Comparison of ENCODE assay signal across 39 cellular contexts in genomic region chr11:31598454-31598853, GRCh38.
"Had no signal": no experiment of that assay in that cellular context is flagged by ENCODE, and none has a peak within 500 bp of the region (broad histone marks: within the 10 kb centered on the region; RNA-seq: fewer than 3 reads in every experiment).

No MANE protein-coding gene starts in this region.

- H3K27me3 Mint-ChIP-seq: activated naive CD4-positive, alpha-beta T cell treated with anti-CD3 and anti-CD28 coated beads, Interleukin-2, amount 10 ng/mL, durations not matched to agents 7 days and 5 days; activated naive CD4-positive, alpha-beta T cell treated with anti-CD3 and anti-CD28 coated beads, Interleukin-2, amount 50 U/mL, for 24 hours; activated naive CD8-positive, alpha-beta T cell; activated naive CD8-positive, alpha-beta T cell treated with anti-CD3 and anti-CD28 coated beads for 36 hours; activated naive CD8-positive, alpha-beta T cell treated with anti-CD3 and anti-CD28 coated beads, Interleukin-2, amount 10 ng/mL, durations not matched to agents 7 days and 5 days; activated naive CD8-positive, alpha-beta T cell treated with anti-CD3 and anti-CD28 coated beads, Interleukin-2, amount 50 U/mL, for 24 hours; activated T-cell treated with anti-CD3 and anti-CD28 coated beads, Interleukin-2, amount 50 U/mL, for 24 hours; activated T-helper 17 cell treated with anti-CD3 and anti-CD28 coated beads, Interleukin-2, amount 50 U/mL, for 72 hours; brain; central memory CD8-positive, alpha-beta T cell had no signal

- H3K36me3 ChIP-seq: adrenal gland, ascending aorta, brain microvascular endothelial cell, breast epithelium, cardiac muscle cell had no signal

- H3K27ac ChIP-seq: adrenal gland, ascending aorta, body of pancreas, brain microvascular endothelial cell, breast epithelium, cardiac muscle cell had no signal

- H3K4me1 Mint-ChIP-seq: activated naive CD4-positive, alpha-beta T cell treated with anti-CD3 and anti-CD28 coated beads, Interleukin-2, amount 10 ng/mL, durations not matched to agents 7 days and 5 days; activated naive CD4-positive, alpha-beta T cell treated with anti-CD3 and anti-CD28 coated beads, Interleukin-2, amount 50 U/mL, for 24 hours; activated naive CD8-positive, alpha-beta T cell treated with anti-CD3 and anti-CD28 coated beads for 36 hours; activated naive CD8-positive, alpha-beta T cell treated with anti-CD3 and anti-CD28 coated beads, Interleukin-2, amount 10 ng/mL, durations not matched to agents 7 days and 5 days; activated naive CD8-positive, alpha-beta T cell treated with anti-CD3 and anti-CD28 coated beads, Interleukin-2, amount 50 U/mL, for 24 hours; activated T-helper 17 cell treated with anti-CD3 and anti-CD28 coated beads, Interleukin-2, amount 50 U/mL, for 72 hours; brain; central memory CD8-positive, alpha-beta T cell had no signal

- H3K4me1 ChIP-seq: adrenal gland, ascending aorta, body of pancreas, breast epithelium had no signal

- ATAC-seq: activated naive CD4-positive, alpha-beta T cell treated with anti-CD3 and anti-CD28 coated beads, Interleukin-2, amount 50 U/mL, for 72 hours; activated naive CD8-positive, alpha-beta T cell treated with anti-CD3 and anti-CD28 coated beads, Interleukin-2, amount 50 U/mL, for 24 hours; activated T-cell treated with anti-CD3 and anti-CD28 coated beads, Interleukin-2, amount 50 U/mL, for 4 hours; activated T-cell treated with anti-CD3 and anti-CD28 coated beads, Interleukin-2, amount 50 U/mL, for 72 hours; activated T-helper 17 cell treated with anti-CD3 and anti-CD28 coated beads, Interleukin-2, amount 50 U/mL, for 72 hours; body of pancreas had no signal

- FAIRE-seq: astrocyte, bronchial epithelial cell had no signal

- H3K9me3 Mint-ChIP-seq: activated naive CD4-positive, alpha-beta T cell treated with anti-CD3 and anti-CD28 coated beads, Interleukin-2, amount 10 ng/mL, durations not matched to agents 7 days and 5 days; activated naive CD4-positive, alpha-beta T cell treated with anti-CD3 and anti-CD28 coated beads, Interleukin-2, amount 50 U/mL, for 24 hours; activated naive CD4-positive, alpha-beta T cell treated with anti-CD3 and anti-CD28 coated beads, Interleukin-2, amount 50 U/mL, for 72 hours; activated naive CD8-positive, alpha-beta T cell treated with anti-CD3 and anti-CD28 coated beads for 36 hours; activated naive CD8-positive, alpha-beta T cell treated with anti-CD3 and anti-CD28 coated beads, Interleukin-2, amount 10 ng/mL, durations not matched to agents 7 days and 5 days; activated naive CD8-positive, alpha-beta T cell treated with anti-CD3 and anti-CD28 coated beads, Interleukin-2, amount 50 U/mL, for 24 hours; activated T-cell treated with anti-CD3 and anti-CD28 coated beads, Interleukin-2, amount 50 U/mL, for 24 hours; activated T-cell treated with anti-CD3 and anti-CD28 coated beads, Interleukin-2, amount 50 U/mL, for 4 hours; activated T-cell treated with anti-CD3 and anti-CD28 coated beads, Interleukin-2, amount 50 U/mL, for 72 hours; activated T-helper 1 cell treated with anti-CD3 and anti-CD28 coated beads, Interleukin-12 subunit alpha, Interleukin-12 subunit beta, Interleukin-2, Interleukin-4 antibody, amounts not matched to agents 30 ng/mL and 10 ng/mL and 1 ng/mL, durations not matched to agents 14 hours and 24 hours and 36 hours; activated T-helper 17 cell treated with anti-CD3 and anti-CD28 coated beads, Interleukin-2, amount 50 U/mL, for 72 hours; activated T-helper 2 cell treated with anti-CD3 and anti-CD28 coated beads, Interferon-gamma antibody, Interleukin-2, Interleukin-4, amounts not matched to agents 10 μg/mL and 5 μg/mL and 100 μg/mL, durations not matched to agents 14 hours and 24 hours and 36 hours; central memory CD8-positive, alpha-beta T cell had no signal

- H3K9me3 ChIP-seq: adrenal gland, ascending aorta, body of pancreas, breast epithelium had no signal

- DNase-seq: activated effector memory CD4-positive, alpha-beta T cell treated with anti-CD3 and anti-CD28 coated beads, Interleukin-2, amount 50 U/mL, for 16 hours; activated effector memory CD4-positive, alpha-beta T cell treated with Interleukin-2 at 50 U/mL for 16 hours; activated gamma-delta T cell; activated gamma-delta T cell treated with Interleukin-2 at 50 U/mL for 16 hours; activated naive CD4-positive, alpha-beta T cell; activated naive CD4-positive, alpha-beta T cell treated with anti-CD3 and anti-CD28 coated beads for 36 hours; activated naive CD4-positive, alpha-beta T cell treated with anti-CD3 and anti-CD28 coated beads, Interleukin-2, amount 10 ng/mL, durations not matched to agents 7 days and 5 days; activated naive CD4-positive, alpha-beta T cell treated with anti-CD3 and anti-CD28 coated beads, Interleukin-2, amount 50 U/mL, for 16 hours; activated naive CD4-positive, alpha-beta T cell treated with Interleukin-2 at 50 U/mL for 16 hours; activated naive CD8-positive, alpha-beta T cell treated with anti-CD3 and anti-CD28 coated beads for 36 hours; activated naive CD8-positive, alpha-beta T cell treated with anti-CD3 and anti-CD28 coated beads, Interleukin-2, amount 10 ng/mL, durations not matched to agents 7 days and 5 days; activated naive CD8-positive, alpha-beta T cell treated with anti-CD3 and anti-CD28 coated beads, Interleukin-2, amount 50 U/mL, for 24 hours; activated T-cell treated with anti-CD3 and anti-CD28 coated beads, Interleukin-2, amount 50 U/mL, for 24 hours; activated T-cell treated with anti-CD3 and anti-CD28 coated beads, Interleukin-2, amount 50 U/mL, for 4 hours; activated T-cell treated with anti-CD3 and anti-CD28 coated beads, Interleukin-2, amount 50 U/mL, for 48 hours; activated T-cell treated with anti-CD3 and anti-CD28 coated beads, Interleukin-2, amount 50 U/mL, for 72 hours; adrenal gland; amniotic stem cell; amygdala; anterior cingulate cortex; aorta; body of pancreas; brain microvascular endothelial cell; caudate nucleus; central memory CD4-positive, alpha-beta T cell; cerebellar nuclear complex had no signal

- H3K27ac Mint-ChIP-seq: activated naive CD4-positive, alpha-beta T cell treated with anti-CD3 and anti-CD28 coated beads for 36 hours; activated naive CD4-positive, alpha-beta T cell treated with anti-CD3 and anti-CD28 coated beads, Interleukin-2, amount 10 ng/mL, durations not matched to agents 7 days and 5 days; activated naive CD4-positive, alpha-beta T cell treated with anti-CD3 and anti-CD28 coated beads, Interleukin-2, amount 50 U/mL, for 24 hours; activated naive CD4-positive, alpha-beta T cell treated with anti-CD3 and anti-CD28 coated beads, Interleukin-2, amount 50 U/mL, for 72 hours; activated naive CD8-positive, alpha-beta T cell; activated naive CD8-positive, alpha-beta T cell treated with anti-CD3 and anti-CD28 coated beads for 36 hours; activated naive CD8-positive, alpha-beta T cell treated with anti-CD3 and anti-CD28 coated beads, Interleukin-2, amount 10 ng/mL, durations not matched to agents 7 days and 5 days; activated naive CD8-positive, alpha-beta T cell treated with anti-CD3 and anti-CD28 coated beads, Interleukin-2, amount 50 U/mL, for 24 hours; activated T-cell treated with anti-CD3 and anti-CD28 coated beads, Interleukin-2, amount 50 U/mL, for 24 hours; activated T-cell treated with anti-CD3 and anti-CD28 coated beads, Interleukin-2, amount 50 U/mL, for 72 hours; activated T-helper 1 cell treated with anti-CD3 and anti-CD28 coated beads, Interleukin-12 subunit alpha, Interleukin-12 subunit beta, Interleukin-2, Interleukin-4 antibody, amounts not matched to agents 30 ng/mL and 10 ng/mL and 1 ng/mL, durations not matched to agents 14 hours and 24 hours and 36 hours; activated T-helper 17 cell treated with anti-CD3 and anti-CD28 coated beads, Interleukin-2, amount 50 U/mL, for 72 hours; activated T-helper 2 cell treated with anti-CD3 and anti-CD28 coated beads, Interferon-gamma antibody, Interleukin-2, Interleukin-4, amounts not matched to agents 10 μg/mL and 5 μg/mL and 100 μg/mL, durations not matched to agents 14 hours and 24 hours and 36 hours; brain had no signal

- H3K4me3 Mint-ChIP-seq: activated naive CD4-positive, alpha-beta T cell treated with anti-CD3 and anti-CD28 coated beads for 36 hours; activated naive CD4-positive, alpha-beta T cell treated with anti-CD3 and anti-CD28 coated beads, Interleukin-2, amount 10 ng/mL, durations not matched to agents 7 days and 5 days; activated naive CD4-positive, alpha-beta T cell treated with anti-CD3 and anti-CD28 coated beads, Interleukin-2, amount 50 U/mL, for 24 hours; activated naive CD8-positive, alpha-beta T cell; activated naive CD8-positive, alpha-beta T cell treated with anti-CD3 and anti-CD28 coated beads for 36 hours; activated naive CD8-positive, alpha-beta T cell treated with anti-CD3 and anti-CD28 coated beads, Interleukin-2, amount 10 ng/mL, durations not matched to agents 7 days and 5 days; activated naive CD8-positive, alpha-beta T cell treated with anti-CD3 and anti-CD28 coated beads, Interleukin-2, amount 50 U/mL, for 24 hours; activated T-cell treated with anti-CD3 and anti-CD28 coated beads, Interleukin-2, amount 50 U/mL, for 24 hours; activated T-cell treated with anti-CD3 and anti-CD28 coated beads, Interleukin-2, amount 50 U/mL, for 4 hours; activated T-cell treated with anti-CD3 and anti-CD28 coated beads, Interleukin-2, amount 50 U/mL, for 72 hours; activated T-helper 1 cell treated with anti-CD3 and anti-CD28 coated beads, Interleukin-12 subunit alpha, Interleukin-12 subunit beta, Interleukin-2, Interleukin-4 antibody, amounts not matched to agents 30 ng/mL and 10 ng/mL and 1 ng/mL, durations not matched to agents 14 hours and 24 hours and 36 hours; activated T-helper 17 cell treated with anti-CD3 and anti-CD28 coated beads, Interleukin-2, amount 50 U/mL, for 72 hours; brain; central memory CD8-positive, alpha-beta T cell had no signal

- H3K27me3 ChIP-seq: adrenal gland, ascending aorta, body of pancreas, brain microvascular endothelial cell, breast epithelium, cardiac muscle cell had no signal

- H3K4me3 ChIP-seq: adrenal gland, ascending aorta, body of pancreas, breast epithelium, cardiac muscle cell had no signal
